Comparison of ENCODE assay signal across 1 cellular context in genomic region chr11:102915044-102915375, GRCh38.
TF ChIP-seq lines count a peak whose summit lies in the region.

No MANE protein-coding gene starts in this region.

TF ChIP-seq in HCT116, 20 proteins besides CTCF, POLR2A, EP300 and RAD21 (continued from another document):
- TF ChIP-seq ZBTB33 (IDR thresholded peaks at IDR 0.05; ENCODE audit: extremely low read depth, insufficient replicate concordance, low read length) (no peak), TCF7L2 (IDR thresholded peaks at IDR 0.05; ENCODE audit: borderline replicate concordance, extremely low read depth, insufficient read depth, insufficient read length) (no peak), EGR1 (IDR thresholded peaks at IDR 0.05; ENCODE audit: low read depth) (no peak), ELF1 (IDR thresholded peaks at IDR 0.05; ENCODE audit: borderline replicate concordance, low read depth) (no peak), ATF3 (IDR thresholded peaks at IDR 0.05) (no peak), REST (IDR thresholded peaks at IDR 0.05; ENCODE audit: low read depth) (no peak), ZFX (IDR thresholded peaks at IDR 0.05) (no peak), SP1 (IDR thresholded peaks at IDR 0.05; ENCODE audit: low read depth) (no peak), JUND (IDR thresholded peaks at IDR 0.05) (no peak), FOSL1 (IDR thresholded peaks at IDR 0.05; ENCODE audit: low read depth) (no peak), SIN3A (IDR thresholded peaks at IDR 0.05; ENCODE audit: low read depth) (no peak), POLR2AphosphoS5 (IDR thresholded peaks at IDR 0.05; ENCODE audit: low read depth, low read length) (no peak), CEBPB (IDR thresholded peaks at IDR 0.05; ENCODE audit: low read depth) (no peak), EZH2 (IDR thresholded peaks at IDR 0.05) (no peak), YY1 (IDR thresholded peaks at IDR 0.05; ENCODE audit: extremely low read depth, insufficient replicate concordance, low read depth, low read length) (no peak)
